Comparison of ENCODE assay signal across 10 cellular contexts in genomic region chr15:40776537-40777141, GRCh38. TPM values are rescaled to one million over a fixed set of nuclear protein-coding genes. Genes with fewer than 3 reads are reported as not detected.
DNase-seq lines count a peak whose midpoint lies in the region; ATAC-seq, FAIRE-seq and TF ChIP-seq lines count a peak whose summit lies in the region.
"Had no signal": no experiment of that assay in that cellular context is flagged by ENCODE, and none has a peak within 500 bp of the region (broad histone marks: within the 10 kb centered on the region; RNA-seq: fewer than 3 reads in every experiment).

No MANE protein-coding gene starts in this region.

- peak in 4 of 5 donors; percentile 56 to 81 (median 64) for DNase-seq in CD8-positive, alpha-beta memory T cell
- DNase-seq in MM.1S, result peak; percentile 82
- DNase-seq in bronchial epithelial cell (ENCODE audit: low read depth), result peak; percentile 89
- DNase-seq in neuronal stem cell (ENCODE audit: low spot score), result no peak
- DNase-seq in NCI-H748 treated with DMSO at 0.1 percent for 48 hours (lab: John Stamatoyannopoulos, UW), result no peak
- no peak for DNase-seq in OCI-LY7 (ENCODE audit: low spot score)
- no peak for DNase-seq in hypothalamus (lab: John Stamatoyannopoulos, UW)
- DNase-seq: activated effector memory CD4-positive, alpha-beta T cell treated with anti-CD3 and anti-CD28 coated beads, Interleukin-2, amount 50 U/mL, for 16 hours had no signal

- no peak for TF ChIP-seq CTCF in MM.1S (IDR thresholded peaks at IDR 0.05; ENCODE audit: low read length)
- no peak for TF ChIP-seq CTCF in bronchial epithelial cell (IDR thresholded peaks at IDR 0.05; ENCODE audit: insufficient read depth, low read length, severe bottlenecking)
- no peak for TF ChIP-seq CTCF in OCI-LY7 (conservative IDR thresholded peaks at IDR 0.05; ENCODE audit: low read length)

- H3K79me2 ChIP-seq in MM.1S (ENCODE audit: low read length) (no peaks in the 10 kb centered on the region), OCI-LY7 (ENCODE audit: insufficient read depth, low read depth, low read length) (no peaks in the 10 kb centered on the region)

- no peak overlapping the region for H2BK120ac ChIP-seq in neuronal stem cell (ENCODE audit: low read depth, low read length)

- peaks cover 5% of the 10 kb centered on the region for H3K4me1 ChIP-seq in CD8-positive, alpha-beta memory T cell (ENCODE audit: insufficient read depth, low read length)
- H3K4me1 ChIP-seq in MM.1S (ENCODE audit: low read length) (peaks cover 19% of the 10 kb centered on the region), neuronal stem cell (ENCODE audit: control insufficient read depth in 2 of 2, insufficient read depth in 1 of 2, low read depth in 1 of 2, low read length in 2 of 2) (no peaks in the 10 kb centered on the region), OCI-LY7 (ENCODE audit: insufficient read depth, low read length, poor library complexity, severe bottlenecking) (no peaks in the 10 kb centered on the region)

- no peak overlapping the region for H2BK12ac ChIP-seq in neuronal stem cell (ENCODE audit: low read length)

- no peak overlapping the region for H3K14ac ChIP-seq in neuronal stem cell (ENCODE audit: low read length)

- peak overlapping the region in 4 of 7 donors; percentile 28 to 83 (median 50) for H3K4me3 Mint-ChIP-seq in CD8-positive, alpha-beta memory T cell
- H3K4me3 Mint-ChIP-seq: memory B cell had no signal

- ATAC-seq in HG02678 (IDR thresholded peaks at IDR 0.05; ENCODE audit: unreplicated experiment), result no peak

- FAIRE-seq in bronchial epithelial cell (lab: Jason Lieb, UNC), result peak; percentile 99

- no peaks in the 10 kb centered on the region for H3K9me3 Mint-ChIP-seq in CD8-positive, alpha-beta memory T cell
- H3K9me3 Mint-ChIP-seq: memory B cell had no signal

- H2BK5ac ChIP-seq in neuronal stem cell (ENCODE audit: low read length), result no peak overlapping the region

- no CpG with 5 or more reads among the region's 11 CpGs for WGBS in neuronal stem cell (ENCODE audit: extremely low coverage in 2 of 2, insufficient read length in 2 of 2, insufficient replicate concordance in 1 of 2), 2 donors

- H2BK15ac ChIP-seq in neuronal stem cell (ENCODE audit: low read length), result no peak overlapping the region

- intact Hi-C loops in OCI-LY7 (cut with micrococcal nuclease; ENCODE audit: unreplicated experiment), result no loop called here

- no peak overlapping the region for H3K4ac ChIP-seq in neuronal stem cell (ENCODE audit: low read length)

- peaks cover 2% of the 10 kb centered on the region for H3K79me1 ChIP-seq in neuronal stem cell (ENCODE audit: low read depth, low read length)

- H3K4me2 ChIP-seq in MM.1S (ENCODE audit: low read depth, low read length), result peak overlapping the region; percentile 38; the same call in 1 of the 2 replicates
- no peak overlapping the region for H3K4me2 ChIP-seq in neuronal stem cell (ENCODE audit: insufficient read depth, low read length, poor library complexity, severe bottlenecking)
- H3K4me2 ChIP-seq in OCI-LY7 (ENCODE audit: low read length), result no peak overlapping the region

- H3K23ac ChIP-seq in neuronal stem cell (ENCODE audit: low read depth, low read length, poor library complexity), result peak overlapping the region; percentile 14

- POLR2A ChIA-PET in CD8-positive, alpha-beta memory T cell (lab: Charles Lee), result interaction anchor here (0.6 kb wide), 1 partner anchor 82 kb away, joined by 3 read pairs; the partner anchor contains the start of gene RAD51
- POLR2A ChIA-PET in OCI-LY7 (lab: Charles Lee), result no interaction called here

- H3K4me1 Mint-ChIP-seq in CD8-positive, alpha-beta memory T cell, result peaks cover 9 to 11% (median 9%) of the 10 kb centered on the region in 3 donors

- peaks cover 26% of the 10 kb centered on the region for H3K36me3 ChIP-seq in CD8-positive, alpha-beta memory T cell (ENCODE audit: insufficient read depth, low read length)
- H3K36me3 ChIP-seq in MM.1S (replicated peaks; ENCODE audit: insufficient read depth, low read length) (no peaks in the 10 kb centered on the region), bronchial epithelial cell (ENCODE audit: control insufficient read depth, insufficient read depth, low read length) (peaks cover 36% of the 10 kb centered on the region), neuronal stem cell (replicated peaks in 1 of 2; ENCODE audit: control insufficient read depth in 2 of 2, insufficient read depth in 2 of 2, low read length in 2 of 2) (peaks cover 30 to 73% of the 10 kb centered on the region in 2 donors), OCI-LY7 (ENCODE audit: insufficient read depth, low read length) (peaks cover 65% of the 10 kb centered on the region)

- H2AFZ ChIP-seq in MM.1S (ENCODE audit: low read length), result no peak overlapping the region
- no peak overlapping the region for H2AFZ ChIP-seq in neuronal stem cell (ENCODE audit: low read length)
- no peak overlapping the region for H2AFZ ChIP-seq in OCI-LY7 (ENCODE audit: low read length)

- H3K9ac ChIP-seq in MM.1S (ENCODE audit: low read length) (no peak overlapping the region), neuronal stem cell (ENCODE audit: low read depth, low read length, poor library complexity) (no peak overlapping the region)

- H3K27me3 ChIP-seq in CD8-positive, alpha-beta memory T cell (ENCODE audit: insufficient read depth, low read length, poor library complexity, severe bottlenecking), result no peaks in the 10 kb centered on the region
- H3K27me3 ChIP-seq in MM.1S (replicated peaks; ENCODE audit: insufficient read depth, low read length) (no peaks in the 10 kb centered on the region), bronchial epithelial cell (ENCODE audit: control insufficient read depth, insufficient read depth, low read length) (no peaks in the 10 kb centered on the region), neuronal stem cell (ENCODE audit: control insufficient read depth in 3 of 3, insufficient read depth in 3 of 3, low read depth in 1 of 3, low read length in 3 of 3) (no peaks in the 10 kb centered on the region)

- H2AK5ac ChIP-seq in neuronal stem cell (ENCODE audit: low read depth, low read length), result no peak overlapping the region

- H3F3A ChIP-seq in MM.1S (ENCODE audit: insufficient read depth, low read length), result no peaks in the 10 kb centered on the region

- H3K9me3 ChIP-seq in CD8-positive, alpha-beta memory T cell (ENCODE audit: low read length), result no peaks in the 10 kb centered on the region
- H3K9me3 ChIP-seq in MM.1S (replicated peaks; ENCODE audit: insufficient read depth, low read length) (no peaks in the 10 kb centered on the region), neuronal stem cell (replicated peaks in 1 of 2; ENCODE audit: control insufficient read depth in 2 of 2, insufficient read depth in 1 of 2, low read depth in 1 of 2, low read length in 2 of 2) (peaks cover 0 to 2% of the 10 kb centered on the region in 2 donors), OCI-LY7 (ENCODE audit: low read length) (no peaks in the 10 kb centered on the region)

- H3K27me3 Mint-ChIP-seq in CD8-positive, alpha-beta memory T cell, result peaks cover 0 to 2% of the 10 kb centered on the region in 2 donors
- H3K27me3 Mint-ChIP-seq: memory B cell had no signal

- CTCF ChIA-PET in CD8-positive, alpha-beta memory T cell (lab: Charles Lee), result interaction anchor here (0.9 to 2.5 kb wide), 7 partner anchors 8 to 187 kb away, joined by 4 to 8 read pairs (median 5); partner anchors contain the start of gene RAD51
- CTCF ChIA-PET in OCI-LY7 (lab: Charles Lee; ENCODE audit: unreplicated experiment), result interaction anchor here (0.8 kb wide), 1 partner anchor 13 kb away, joined by 3 read pairs; the partner anchor contains the start of gene GCHFR

- H3K27ac ChIP-seq in CD8-positive, alpha-beta memory T cell (ENCODE audit: low read depth, low read length), result no peak overlapping the region
- H3K27ac ChIP-seq in MM.1S (ENCODE audit: low read length) (peak overlapping the region; percentile 25; the same call in 1 of the 2 replicates), neuronal stem cell (replicated peaks; ENCODE audit: low read length) (no peak overlapping the region), OCI-LY7 (ENCODE audit: low read depth, low read length, poor library complexity, severe bottlenecking) (no peak overlapping the region)

- H3K9me2 ChIP-seq in MM.1S (replicated peaks; ENCODE audit: insufficient read depth, low read length) (no peaks in the 10 kb centered on the region), OCI-LY7 (ENCODE audit: insufficient read depth, low read length) (no peaks in the 10 kb centered on the region)

- H4K20me1 ChIP-seq in MM.1S (ENCODE audit: insufficient read depth, low read length) (no peaks in the 10 kb centered on the region), OCI-LY7 (ENCODE audit: insufficient read depth, low read length) (no peaks in the 10 kb centered on the region)

- peaks cover 6 to 62% (median 6%) of the 10 kb centered on the region in 3 donors for H3K36me3 Mint-ChIP-seq in CD8-positive, alpha-beta memory T cell

- no TSS peak for BruUV-seq in OCI-LY7 (replicated peaks; lab: Mats Ljungman, UMichigan)

- peak overlapping the region; percentile 27 to 87 (median 84) for H3K27ac Mint-ChIP-seq in CD8-positive, alpha-beta memory T cell
- H3K27ac Mint-ChIP-seq: memory B cell had no signal

- H3K4me3 ChIP-seq in CD8-positive, alpha-beta memory T cell (ENCODE audit: low read length), result no peak overlapping the region
- H3K4me3 ChIP-seq in MM.1S (ENCODE audit: low read length), result no peak overlapping the region
- H3K4me3 ChIP-seq in bronchial epithelial cell (ENCODE audit: low read depth, low read length), result no peak overlapping the region
- peak overlapping the region in 1 of 2 donors; percentile 14 for H3K4me3 ChIP-seq in neuronal stem cell (ENCODE audit: low read length in 2 of 2)
- no peak overlapping the region for H3K4me3 ChIP-seq in OCI-LY7 (ENCODE audit: low read depth, low read length, poor library complexity, severe bottlenecking)

- no peak overlapping the region for H4K8ac ChIP-seq in neuronal stem cell (ENCODE audit: low read depth, low read length)

- no peak overlapping the region for H4K91ac ChIP-seq in neuronal stem cell (ENCODE audit: low read depth, low read length, poor library complexity)

- H3K18ac ChIP-seq in neuronal stem cell (ENCODE audit: low read length), result no peak overlapping the region

RNA-seq across cellular contexts. Expression of gene C15orf62, which starts 6.9 kb away (rescaled TPM):
- total RNA-seq in CD8-positive, alpha-beta memory T cell, result under 1 TPM; 0.44 to 0.53 TPM
- polyA plus RNA-seq in CD8-positive, alpha-beta memory T cell, result 0.79 TPM
- 1.8 and 2.7 TPM in 2 replicates for total RNA-seq in bronchial epithelial cell
- 0.03 TPM for polyA plus RNA-seq in neuronal stem cell (2013, experiment 1 of 2)
- not detected for polyA plus RNA-seq in neuronal stem cell (2013, experiment 2 of 2)
- 4.0 and 4.7 TPM in 2 replicates for total RNA-seq in OCI-LY7 (2014; rRNA removed; shearing (Covaris generic))
- 2.4 and 2.7 TPM in 2 replicates for total RNA-seq in OCI-LY7 (2022)

RNA-seq across cellular contexts. Expression of gene GCHFR, which starts 12.8 kb away (rescaled TPM):
- 10 to 100 TPM; 19.5 to 21.5 TPM for total RNA-seq in CD8-positive, alpha-beta memory T cell
- 114 TPM for polyA plus RNA-seq in CD8-positive, alpha-beta memory T cell
- total RNA-seq in bronchial epithelial cell, result 12.4 and 13.8 TPM in 2 replicates
- polyA plus RNA-seq in neuronal stem cell (2013, experiment 1 of 2), result 1.4 TPM
- 1.7 TPM for polyA plus RNA-seq in neuronal stem cell (2013, experiment 2 of 2)
- 97.4 and 113 TPM in 2 replicates for total RNA-seq in OCI-LY7 (2014; rRNA removed; shearing (Covaris generic))
- total RNA-seq in OCI-LY7 (2022), result 66.0 and 75.7 TPM in 2 replicates

RNA-seq across cellular contexts. Expression of gene RMDN3, which starts 21.6 kb away (rescaled TPM):
- 10 to 100 TPM; 42.4 to 43.3 TPM for total RNA-seq in CD8-positive, alpha-beta memory T cell
- 35.1 TPM for polyA plus RNA-seq in CD8-positive, alpha-beta memory T cell
- total RNA-seq in bronchial epithelial cell (15.0 and 20.1 TPM in 2 replicates), OCI-LY7 (2022) (21.5 and 23.7 TPM in 2 replicates)
- polyA plus RNA-seq in neuronal stem cell (2013, experiment 1 of 2), result 9.7 TPM
- 9.2 TPM for polyA plus RNA-seq in neuronal stem cell (2013, experiment 2 of 2)
- 10.7 and 14.9 TPM in 2 replicates for total RNA-seq in OCI-LY7 (2014; rRNA removed; shearing (Covaris generic))

RNA-seq across cellular contexts. Expression of gene ZFYVE19, which starts 30.2 kb away (rescaled TPM):
- 10 to 100 TPM; 22.5 to 25.5 TPM for total RNA-seq in CD8-positive, alpha-beta memory T cell
- 22.3 TPM for polyA plus RNA-seq in CD8-positive, alpha-beta memory T cell
- total RNA-seq in bronchial epithelial cell, result 30.3 and 34.0 TPM in 2 replicates
- polyA plus RNA-seq in neuronal stem cell (2013, experiment 1 of 2), result 7.3 TPM
- 8.2 TPM for polyA plus RNA-seq in neuronal stem cell (2013, experiment 2 of 2)
- 24.3 and 29.3 TPM in 2 replicates for total RNA-seq in OCI-LY7 (2014; rRNA removed; shearing (Covaris generic))
- total RNA-seq in OCI-LY7 (2022), result 18.8 and 22.8 TPM in 2 replicates

RNA-seq across cellular contexts. Expression of gene DNAJC17, which starts 30.6 kb away (rescaled TPM):
- total RNA-seq in CD8-positive, alpha-beta memory T cell, result 10 to 100 TPM; 46.5 to 47.0 TPM
- 35.3 TPM for polyA plus RNA-seq in CD8-positive, alpha-beta memory T cell
- total RNA-seq in bronchial epithelial cell, result 21.1 and 30.7 TPM in 2 replicates
- 41.3 TPM for polyA plus RNA-seq in neuronal stem cell (2013, experiment 1 of 2)
- 37.8 TPM for polyA plus RNA-seq in neuronal stem cell (2013, experiment 2 of 2)
- 24.2 and 39.2 TPM in 2 replicates for total RNA-seq in OCI-LY7 (2014; rRNA removed; shearing (Covaris generic))
- 38.8 and 39.9 TPM in 2 replicates for total RNA-seq in OCI-LY7 (2022)

Comparison
In these comparisons a context has a peak if more than half of its experiments do, and no peak if none do; other contexts are left out.
1. DNase-seq: peak in CD8-positive, alpha-beta memory T cell (4 of 5), MM.1S (single experiment) and bronchial epithelial cell (single experiment); none in neuronal stem cell (single experiment), NCI-H748 treated with DMSO at 0.1 percent for 48 hours (single experiment), OCI-LY7 (single experiment) and hypothalamus (0 of 51).